3 cellular contexts compared by ENCODE assay signal in genomic region chr4:53595204-53595603, GRCh38.
TF ChIP-seq lines count a peak whose summit lies in the region.

No MANE protein-coding gene starts in this region.

TF ChIP-seq in GM23338, 12 proteins besides CTCF, POLR2A, EP300 and RAD21 (continues in another document):
- TF ChIP-seq REST (IDR thresholded peaks at IDR 0.05; ENCODE audit: unreplicated experiment) = no peak

TF ChIP-seq in WTC11, 78 proteins besides CTCF, POLR2A, EP300 and RAD21:
- TF ChIP-seq HMGXB4 (CRISPR knock-in tag; IDR thresholded peaks at IDR 0.05) = no peak
- TF ChIP-seq ZMAT4 (CRISPR knock-in tag; IDR thresholded peaks at IDR 0.05) = no peak
- no peak for TF ChIP-seq AFF4 (CRISPR knock-in tag; IDR thresholded peaks at IDR 0.05; ENCODE audit: borderline replicate concordance)
- TF ChIP-seq FOXP1 (CRISPR knock-in tag; IDR thresholded peaks at IDR 0.05; ENCODE audit: borderline replicate concordance) = no peak
- no peak for TF ChIP-seq NFE2L1 (CRISPR knock-in tag; IDR thresholded peaks at IDR 0.05)
- no peak for TF ChIP-seq PRRX2 (CRISPR knock-in tag; IDR thresholded peaks at IDR 0.05)
- no peak for TF ChIP-seq ERG (CRISPR knock-in tag; IDR thresholded peaks at IDR 0.05)
- no peak for TF ChIP-seq ATF3 (CRISPR knock-in tag; conservative IDR thresholded peaks at IDR 0.05)

TF ChIP-seq in endothelial cell of umbilical vein, 7 proteins besides CTCF, POLR2A, EP300 and RAD21:
- TF ChIP-seq GATA2 (IDR thresholded peaks at IDR 0.05; ENCODE audit: insufficient read depth, insufficient read length, low read depth, low read length) (no peak), MYC (IDR thresholded peaks at IDR 0.05; ENCODE audit: low read depth, low read length) (no peak), JUN (IDR thresholded peaks at IDR 0.05; ENCODE audit: borderline replicate concordance, insufficient read depth, insufficient read length, low read depth) (no peak), MAX (IDR thresholded peaks at IDR 0.05; ENCODE audit: insufficient read depth, insufficient read length) (no peak)
TF ChIP-seq in endothelial cell of umbilical vein: peak in this region for 0.
